ENCODE assay signal across 20 cellular contexts in genomic region chr7:124989911-124990310, GRCh38.
DNase-seq lines count a peak whose midpoint lies in the region; ATAC-seq and TF ChIP-seq lines count a peak whose summit lies in the region.
"Had no signal": no experiment of that assay in that cellular context is flagged by ENCODE, and none has a peak within 500 bp of the region (broad histone marks: within the 10 kb centered on the region; RNA-seq: fewer than 3 reads in every experiment).

No MANE protein-coding gene starts in this region.

- H3K4me1 Mint-ChIP-seq in activated naive CD8-positive, alpha-beta T cell treated with anti-CD3 and anti-CD28 coated beads for 36 hours: no peaks in the 10 kb centered on the region
- H3K4me1 Mint-ChIP-seq: CD8-positive, alpha-beta memory T cell had no signal

- H3K27me3 ChIP-seq in smooth muscle cell (ENCODE audit: low read depth): no peaks in the 10 kb centered on the region
- H3K27me3 ChIP-seq: BLaER1 treated with 17β-estradiol and CSF1 and Interleukin-3, amounts not matched to agents 10 nM and 100 nM had no signal

- peaks cover 14% of the 10 kb centered on the region for H3F3A ChIP-seq in smooth muscle cell (ENCODE audit: low read depth)

- H3K36me3 ChIP-seq in smooth muscle cell (ENCODE audit: low read depth): no peaks in the 10 kb centered on the region
- H3K36me3 ChIP-seq: BLaER1 treated with 17β-estradiol and CSF1 and Interleukin-3, amounts not matched to agents 10 nM and 100 nM had no signal

- DNase-seq in HCEC 1CT (peak; percentile 62), amniotic epithelial cell (ENCODE audit: low read depth) (peak; percentile 10), fibroblast of pulmonary artery (ENCODE audit: low read depth) (peak; percentile 43), smooth muscle cell (lab: John Stamatoyannopoulos, UW; ENCODE audit: unreplicated experiment) (no peak), SKM-1 treated with dmso at 0.1 percent for 144 hours (lab: John Stamatoyannopoulos, UW; ENCODE audit: unreplicated experiment) (no peak)
- no peak for DNase-seq in activated naive CD8-positive, alpha-beta T cell treated with anti-CD3 and anti-CD28 coated beads for 36 hours
- DNase-seq: CD8-positive, alpha-beta memory T cell; DMS53; GOT3; KG1; NCI-H1417; NCI-H187 treated with DMSO at 0.1 percent for 48 hours; NCI-H2227 treated with DMSO at 0.1 percent for 48 hours; NCI-H526; PC-3 had no signal

- no peak overlapping the region for H3K4me3 ChIP-seq in fibroblast of pulmonary artery (replicated peaks; ENCODE audit: low read depth, low read length)
- H3K4me3 ChIP-seq in smooth muscle cell: no peak overlapping the region
- H3K4me3 ChIP-seq: A549; BLaER1 treated with 17β-estradiol and CSF1 and Interleukin-3, amounts not matched to agents 10 nM and 100 nM had no signal

- H3K36me3 Mint-ChIP-seq in activated naive CD8-positive, alpha-beta T cell treated with anti-CD3 and anti-CD28 coated beads for 36 hours: no peaks in the 10 kb centered on the region

- H3K9me3 Mint-ChIP-seq in activated naive CD8-positive, alpha-beta T cell treated with anti-CD3 and anti-CD28 coated beads for 36 hours: peaks cover 2% of the 10 kb centered on the region

- no peak overlapping the region for H3K9ac ChIP-seq in smooth muscle cell (ENCODE audit: low read depth)
- H3K9ac ChIP-seq: BLaER1 treated with 17β-estradiol and CSF1 and Interleukin-3, amounts not matched to agents 10 nM and 100 nM had no signal

- 85% methylated on average over 1 of the region's 1 CpG for WGBS in smooth muscle cell (ENCODE audit: low lambda C conversion rate)

- H3K9me3 ChIP-seq in smooth muscle cell (replicated peaks; ENCODE audit: low read depth): no peaks in the 10 kb centered on the region
- H3K9me3 ChIP-seq: A549; BLaER1 treated with 17β-estradiol and CSF1 and Interleukin-3, amounts not matched to agents 10 nM and 100 nM had no signal

- H3K27me3 Mint-ChIP-seq in activated naive CD8-positive, alpha-beta T cell treated with anti-CD3 and anti-CD28 coated beads for 36 hours: no peaks in the 10 kb centered on the region

- H3K4me3 Mint-ChIP-seq in activated naive CD8-positive, alpha-beta T cell treated with anti-CD3 and anti-CD28 coated beads for 36 hours: no peak overlapping the region
- H3K4me3 Mint-ChIP-seq: CD8-positive, alpha-beta memory T cell had no signal

- peak overlapping the region; percentile 57 for H2AFZ ChIP-seq in smooth muscle cell (ENCODE audit: low read depth)

- no peak overlapping the region for H3K4me2 ChIP-seq in smooth muscle cell
- H3K4me2 ChIP-seq: A549; BLaER1 treated with 17β-estradiol and CSF1 and Interleukin-3, amounts not matched to agents 10 nM and 100 nM had no signal

- no peaks in the 10 kb centered on the region for H3K79me2 ChIP-seq in smooth muscle cell (ENCODE audit: low read depth)

- no peak overlapping the region for H3K27ac ChIP-seq in smooth muscle cell (ENCODE audit: low read depth)
- H3K27ac ChIP-seq: A549; BLaER1 treated with 17β-estradiol and CSF1 and Interleukin-3, amounts not matched to agents 10 nM and 100 nM had no signal

- H3K4me1 ChIP-seq in smooth muscle cell (ENCODE audit: low read depth): peaks cover 12% of the 10 kb centered on the region
- H3K4me1 ChIP-seq: BLaER1 treated with 17β-estradiol and CSF1 and Interleukin-3, amounts not matched to agents 10 nM and 100 nM had no signal

- H4K20me1 ChIP-seq in smooth muscle cell (ENCODE audit: low read depth): no peaks in the 10 kb centered on the region
- H4K20me1 ChIP-seq: BLaER1 treated with 17β-estradiol and CSF1 and Interleukin-3, amounts not matched to agents 10 nM and 100 nM had no signal

- H3K27ac Mint-ChIP-seq in activated naive CD8-positive, alpha-beta T cell treated with anti-CD3 and anti-CD28 coated beads for 36 hours: no peak overlapping the region

- ATAC-seq in HG02642 (IDR thresholded peaks at IDR 0.05; ENCODE audit: poor library complexity, unreplicated experiment) (no peak), HG03045 (IDR thresholded peaks at IDR 0.05; ENCODE audit: unreplicated experiment) (no peak)
- ATAC-seq: A549, HepG2, PC-3 had no signal

- no peak for TF ChIP-seq CTCF in fibroblast of pulmonary artery (IDR thresholded peaks at IDR 0.05; ENCODE audit: low read length, missing control alignments)
- TF ChIP-seq CTCF in smooth muscle cell (IDR thresholded peaks at IDR 0.05; ENCODE audit: borderline replicate concordance, insufficient read depth, poor library complexity, severe bottlenecking): no peak

Comparison
In these comparisons a context has a peak if more than half of its experiments do, and no peak if none do; other contexts are left out.
1. DNase-seq: peak in HCEC 1CT (single experiment), amniotic epithelial cell (single experiment) and fibroblast of pulmonary artery (single experiment); none in smooth muscle cell (single experiment), activated naive CD8-positive, alpha-beta T cell treated with anti-CD3 and anti-CD28 coated beads for 36 hours (single experiment) and SKM-1 treated with dmso at 0.1 percent for 144 hours (single experiment).